ENCODE assay signal across 21 cellular contexts in the genomic region with DNA sequence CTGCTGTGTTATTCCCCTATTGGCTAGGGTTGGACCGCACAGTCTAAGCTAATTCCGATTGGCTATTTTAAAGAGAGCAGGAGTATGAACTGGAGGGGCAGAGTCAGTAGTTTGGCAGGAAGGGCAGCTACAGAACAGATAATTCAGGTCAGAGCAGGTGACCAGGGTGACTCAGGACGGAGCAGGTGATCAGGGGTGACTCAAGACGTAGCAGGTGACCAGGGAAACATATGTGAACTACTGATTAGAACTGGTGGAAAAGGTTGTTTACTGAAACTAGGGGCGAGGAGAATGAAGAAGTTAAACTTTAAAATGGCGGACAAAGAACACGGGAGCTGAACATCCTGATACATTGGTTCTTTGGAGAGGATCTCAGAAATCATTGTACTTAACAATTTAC.
"Had no signal": no experiment of that assay in that cellular context is flagged by ENCODE, and none has a peak within 500 bp of the region (broad histone marks: within the 10 kb centered on the region; RNA-seq: fewer than 3 reads in every experiment).

No MANE protein-coding gene starts in this region.

- FAIRE-seq: HepG2 had no signal

- DNase-seq: IMR-90, Kasumi-1, MM.1S, NCI-H1092 treated with DMSO at 0.1 percent for 48 hours, NCI-H1436, NCI-H187, NCI-H2029, NCI-H2081 treated with DMSO at 0.1 percent for 48 hours, NCI-H2171, NCI-H226, NCI-H446, NCI-H510A, NCI-H524 treated with DMSO at 0.1 percent for 48 hours, NCI-H69, NCI-H774, SHP77, SK-N-SH had no signal

- H3K27ac ChIP-seq: KMS-11, RWPE1 had no signal

- ATAC-seq: HepG2, Panc1 had no signal
